8 cellular contexts compared by ENCODE assay signal in the genomic region with DNA sequence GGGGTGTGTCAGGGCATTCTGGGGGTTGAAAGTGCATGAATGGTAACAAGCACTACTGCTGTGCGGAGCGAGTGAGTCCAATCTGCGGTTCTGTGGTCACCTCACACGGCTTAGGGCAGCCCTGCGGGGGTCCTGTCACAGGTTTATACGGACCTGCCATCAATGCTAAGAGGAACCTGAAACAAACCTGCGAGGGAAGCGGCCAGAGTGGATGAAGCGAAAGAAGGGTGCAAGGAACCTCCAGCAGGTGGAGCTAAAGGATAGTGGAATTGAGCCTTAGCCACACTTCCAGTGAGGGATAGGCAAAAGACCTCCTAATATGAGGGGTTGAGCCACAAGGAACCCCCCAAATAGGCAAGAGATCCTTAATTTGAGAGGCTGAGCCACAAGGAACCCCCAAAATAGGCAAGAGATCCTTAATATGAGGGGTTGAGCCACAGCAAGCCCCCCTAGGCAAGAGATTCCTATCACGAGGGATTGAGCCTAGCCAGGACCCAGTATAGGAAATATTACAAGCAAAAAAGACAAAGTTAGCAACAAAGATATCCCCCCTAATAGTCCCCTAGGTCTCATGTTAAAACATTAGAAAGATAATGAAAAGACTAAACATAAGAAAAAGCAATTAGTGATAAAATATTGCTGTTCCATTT. TPM values are rescaled to one million over a fixed set of nuclear protein-coding genes. Genes with fewer than 3 reads are reported as not detected.
DNase-seq lines count a peak whose midpoint lies in the region; ATAC-seq and TF ChIP-seq lines count a peak whose summit lies in the region.

No MANE protein-coding gene starts in this region.

- H3K4me3 ChIP-seq in Jurkat, Clone E6-1 (ENCODE audit: low read length) = no peak overlapping the region
- H3K4me3 ChIP-seq in foreskin fibroblast (ENCODE audit: low read depth in 1 of 2, low read length in 2 of 2) = no peak overlapping the region

- no peaks in the 10 kb centered on the region for H3K4me1 Mint-ChIP-seq in activated T-helper 17 cell treated with anti-CD3 and anti-CD28 coated beads, Interleukin-2, amount 50 U/mL, for 72 hours
- H3K4me1 Mint-ChIP-seq in osteocyte (ENCODE audit: unreplicated experiment) = no peaks in the 10 kb centered on the region

- H3K27me3 Mint-ChIP-seq in activated T-helper 17 cell treated with anti-CD3 and anti-CD28 coated beads, Interleukin-2, amount 50 U/mL, for 72 hours = no peaks in the 10 kb centered on the region
- peaks cover 17% of the 10 kb centered on the region for H3K27me3 Mint-ChIP-seq in osteocyte (ENCODE audit: unreplicated experiment)

- no peak overlapping the region for H3K4me3 Mint-ChIP-seq in activated T-helper 17 cell treated with anti-CD3 and anti-CD28 coated beads, Interleukin-2, amount 50 U/mL, for 72 hours
- H3K4me3 Mint-ChIP-seq in osteocyte (ENCODE audit: unreplicated experiment) = peak overlapping the region; percentile 12

- ATAC-seq in activated T-helper 17 cell treated with anti-CD3 and anti-CD28 coated beads, Interleukin-2, amount 50 U/mL, for 72 hours (replicated peaks) = peak; percentile 70
- ATAC-seq in HG02588 (IDR thresholded peaks at IDR 0.05; ENCODE audit: unreplicated experiment) = no peak

- H3K36me3 Mint-ChIP-seq in activated T-helper 17 cell treated with anti-CD3 and anti-CD28 coated beads, Interleukin-2, amount 50 U/mL, for 72 hours (ENCODE audit: low read depth) = no peaks in the 10 kb centered on the region
- H3K36me3 Mint-ChIP-seq in osteocyte (ENCODE audit: unreplicated experiment) = no peaks in the 10 kb centered on the region

- DNase-seq in COLO668 (lab: John Stamatoyannopoulos, UW; ENCODE audit: unreplicated experiment) = peak; percentile 63
- peak; percentile 54 for DNase-seq in Jurkat, Clone E6-1 (ENCODE audit: low read depth, low spot score)
- peak; percentile 50 for DNase-seq in RKO (ENCODE audit: low spot score)
- DNase-seq in foreskin fibroblast = peak; percentile 34 to 75
- DNase-seq in osteocyte (ENCODE audit: extremely low spot score, unreplicated experiment) = no peak
- DNase-seq in ureter (ENCODE audit: low spot score) = peak; percentile 61

- peaks cover under 1% of the 10 kb centered on the region for H3K9me3 Mint-ChIP-seq in activated T-helper 17 cell treated with anti-CD3 and anti-CD28 coated beads, Interleukin-2, amount 50 U/mL, for 72 hours
- no peaks in the 10 kb centered on the region for H3K9me3 Mint-ChIP-seq in osteocyte (ENCODE audit: unreplicated experiment)

- H3K27ac Mint-ChIP-seq in activated T-helper 17 cell treated with anti-CD3 and anti-CD28 coated beads, Interleukin-2, amount 50 U/mL, for 72 hours = no peak overlapping the region
- H3K27ac Mint-ChIP-seq in osteocyte (ENCODE audit: unreplicated experiment) = no peak overlapping the region

- peak; percentile 78 for TF ChIP-seq CTCF in foreskin fibroblast (IDR thresholded peaks at IDR 0.05; ENCODE audit: low read depth, low read length)
- peak; percentile 80 for TF ChIP-seq CTCF in osteocyte (IDR thresholded peaks at IDR 0.05)

RNA-seq across cellular contexts. Expression of gene ZNF69, which starts 6.3 kb away (rescaled TPM):
- polyA plus RNA-seq in Jurkat, Clone E6-1 (2012; ENCODE audit: insufficient read depth, insufficient read length) = 1.8 TPM
- 1 to 10 TPM; 1.5 to 1.9 TPM for total RNA-seq in activated T-helper 17 cell treated with anti-CD3 and anti-CD28 coated beads, Interleukin-2, amount 50 U/mL, for 72 hours
- total RNA-seq in osteocyte (11.9 and 14.2 TPM in 2 replicates), ureter (17.9 TPM)

RNA-seq across cellular contexts. Expression of gene ZNF439, which starts 32.8 kb away (rescaled TPM):
- not detected for polyA plus RNA-seq in Jurkat, Clone E6-1 (2012; ENCODE audit: insufficient read depth, insufficient read length)
- 10 to 100 TPM in 1 of 2 donors, 1 to 10 TPM in 1; 4.3 to 16.5 TPM for total RNA-seq in activated T-helper 17 cell treated with anti-CD3 and anti-CD28 coated beads, Interleukin-2, amount 50 U/mL, for 72 hours
- total RNA-seq in osteocyte = 1.0 and 1.2 TPM in 2 replicates
- total RNA-seq in ureter = 25.3 TPM

RNA-seq across cellular contexts. Expression of gene ZNF700, which starts 43.6 kb away (rescaled TPM):
- 9.4 TPM for polyA plus RNA-seq in Jurkat, Clone E6-1 (2012; ENCODE audit: insufficient read depth, insufficient read length)
- 10 to 100 TPM; 12.0 to 12.2 TPM for total RNA-seq in activated T-helper 17 cell treated with anti-CD3 and anti-CD28 coated beads, Interleukin-2, amount 50 U/mL, for 72 hours
- total RNA-seq in osteocyte (6.7 and 8.0 TPM in 2 replicates), ureter (27.0 TPM)
